Comparison of ENCODE assay signal across 1 cellular context in genomic region chr1:231192620-231193163, GRCh38.
TF ChIP-seq lines count a peak whose summit lies in the region.

No MANE protein-coding gene starts in this region.

TF ChIP-seq in K562, 482 proteins besides CTCF, POLR2A, EP300 and RAD21:
- no peak for TF ChIP-seq RREB1 (CRISPR knock-in tag; IDR thresholded peaks at IDR 0.05)
- TF ChIP-seq, protein P1, sequence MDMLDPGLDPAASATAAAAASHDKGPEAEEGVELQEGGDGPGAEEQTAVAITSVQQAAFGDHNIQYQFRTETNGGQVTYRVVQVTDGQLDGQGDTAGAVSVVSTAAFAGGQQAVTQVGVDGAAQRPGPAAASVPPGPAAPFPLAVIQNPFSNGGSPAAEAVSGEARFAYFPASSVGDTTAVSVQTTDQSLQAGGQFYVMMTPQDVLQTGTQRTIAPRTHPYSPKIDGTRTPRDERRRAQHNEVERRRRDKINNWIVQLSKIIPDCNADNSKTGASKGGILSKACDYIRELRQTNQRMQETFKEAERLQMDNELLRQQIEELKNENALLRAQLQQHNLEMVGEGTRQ (CRISPR knock-in tag; IDR thresholded peaks at IDR 0.05) = no peak
- peak; percentile 55; the same call in 1 of the 2 replicates for TF ChIP-seq NFIC (IDR thresholded peaks at IDR 0.05)
- TF ChIP-seq PTRF (tag; IDR thresholded peaks at IDR 0.05) = no peak
- TF ChIP-seq FIP1L1 (IDR thresholded peaks at IDR 0.05; ENCODE audit: low read depth, low read length, poor library complexity, severe bottlenecking) = no peak
- no peak for TF ChIP-seq IRF1 (CRISPR knock-in tag; IDR thresholded peaks at IDR 0.05; ENCODE audit: borderline replicate concordance)
- no peak for TF ChIP-seq ZNF57 (CRISPR knock-in tag; IDR thresholded peaks at IDR 0.05)
- no peak for TF ChIP-seq TBL1XR1 (IDR thresholded peaks at IDR 0.05; ENCODE audit: low read length in 2 of 2)
- TF ChIP-seq TFE3 (CRISPR knock-in tag; IDR thresholded peaks at IDR 0.05) = no peak
- no peak for TF ChIP-seq YY1 (IDR thresholded peaks at IDR 0.05; ENCODE audit: borderline replicate concordance in 1 of 3, control insufficient read depth in 1 of 3, extremely low read depth in 1 of 3, insufficient read depth in 3 of 3, insufficient read length in 1 of 3, insufficient replicate concordance in 2 of 3, low read depth in 1 of 3, low read length in 2 of 3)
- TF ChIP-seq L3MBTL2 (IDR thresholded peaks at IDR 0.05) = 0 out of 2 replicates have a peak, but pooled peaks have one; percentile 33
- no peak for TF ChIP-seq YBX1 (IDR thresholded peaks at IDR 0.05)
- TF ChIP-seq NR4A1 (CRISPR knock-in tag; IDR thresholded peaks at IDR 0.05) = peak; percentile 23; the same call in 1 of the 2 replicates
- no peak for TF ChIP-seq NR4A1 (tag; IDR thresholded peaks at IDR 0.05)
- TF ChIP-seq NR2C2 (CRISPR knock-in tag; IDR thresholded peaks at IDR 0.05) = no peak
- peak; percentile 33; the same call in 1 of the 2 replicates for TF ChIP-seq NR2C2 (tag; IDR thresholded peaks at IDR 0.05)
- TF ChIP-seq MGA (IDR thresholded peaks at IDR 0.05) = peak; percentile 52; the same call in 1 of the 2 replicates
- TF ChIP-seq ZNF77 (CRISPR knock-in tag; IDR thresholded peaks at IDR 0.05) = no peak
- no peak for TF ChIP-seq RFX1 (IDR thresholded peaks at IDR 0.05)
- TF ChIP-seq, protein P2, sequence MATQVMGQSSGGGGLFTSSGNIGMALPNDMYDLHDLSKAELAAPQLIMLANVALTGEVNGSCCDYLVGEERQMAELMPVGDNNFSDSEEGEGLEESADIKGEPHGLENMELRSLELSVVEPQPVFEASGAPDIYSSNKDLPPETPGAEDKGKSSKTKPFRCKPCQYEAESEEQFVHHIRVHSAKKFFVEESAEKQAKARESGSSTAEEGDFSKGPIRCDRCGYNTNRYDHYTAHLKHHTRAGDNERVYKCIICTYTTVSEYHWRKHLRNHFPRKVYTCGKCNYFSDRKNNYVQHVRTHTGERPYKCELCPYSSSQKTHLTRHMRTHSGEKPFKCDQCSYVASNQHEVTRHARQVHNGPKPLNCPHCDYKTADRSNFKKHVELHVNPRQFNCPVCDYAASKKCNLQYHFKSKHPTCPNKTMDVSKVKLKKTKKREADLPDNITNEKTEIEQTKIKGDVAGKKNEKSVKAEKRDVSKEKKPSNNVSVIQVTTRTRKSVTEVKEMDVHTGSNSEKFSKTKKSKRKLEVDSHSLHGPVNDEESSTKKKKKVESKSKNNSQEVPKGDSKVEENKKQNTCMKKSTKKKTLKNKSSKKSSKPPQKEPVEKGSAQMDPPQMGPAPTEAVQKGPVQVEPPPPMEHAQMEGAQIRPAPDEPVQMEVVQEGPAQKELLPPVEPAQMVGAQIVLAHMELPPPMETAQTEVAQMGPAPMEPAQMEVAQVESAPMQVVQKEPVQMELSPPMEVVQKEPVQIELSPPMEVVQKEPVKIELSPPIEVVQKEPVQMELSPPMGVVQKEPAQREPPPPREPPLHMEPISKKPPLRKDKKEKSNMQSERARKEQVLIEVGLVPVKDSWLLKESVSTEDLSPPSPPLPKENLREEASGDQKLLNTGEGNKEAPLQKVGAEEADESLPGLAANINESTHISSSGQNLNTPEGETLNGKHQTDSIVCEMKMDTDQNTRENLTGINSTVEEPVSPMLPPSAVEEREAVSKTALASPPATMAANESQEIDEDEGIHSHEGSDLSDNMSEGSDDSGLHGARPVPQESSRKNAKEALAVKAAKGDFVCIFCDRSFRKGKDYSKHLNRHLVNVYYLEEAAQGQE (CRISPR knock-in tag; IDR thresholded peaks at IDR 0.05; ENCODE audit: low read depth) = no peak
- no peak for TF ChIP-seq EWSR1 (IDR thresholded peaks at IDR 0.05; ENCODE audit: borderline replicate concordance, low read depth, partially characterized antibody)
